ENCODE assay signal across 1 cellular context in genomic region chr1:75785964-75786853, GRCh38.
TF ChIP-seq lines count a peak whose summit lies in the region.

Gene RABGGTB (plus strand): TSS chr1:75786256. CDS start chr1:75786272, 16 bp downstream.

TF ChIP-seq in HepG2, 621 proteins besides CTCF, POLR2A, EP300 and RAD21 (continued from another document):
- TF ChIP-seq DBP (CRISPR knock-in tag; IDR thresholded peaks at IDR 0.05; ENCODE audit: not compliant biosample characterization) (no peak), ZNF350 (CRISPR knock-in tag; IDR thresholded peaks at IDR 0.05; ENCODE audit: borderline replicate concordance, low read depth) (peak; percentile 76; the same call in 1 of the 2 replicates), SRF (IDR thresholded peaks at IDR 0.05; ENCODE audit: low read depth, low read length) (no peak), SP4 (CRISPR knock-in tag; IDR thresholded peaks at IDR 0.05) (no peak), CBX5 (CRISPR knock-in tag; IDR thresholded peaks at IDR 0.05; ENCODE audit: borderline replicate concordance) (peak; percentile 40; the same call in 1 of the 2 replicates), SNAPC4 (CRISPR knock-in tag; IDR thresholded peaks at IDR 0.05) (0 out of 2 replicates have a peak, but pooled peaks have one; percentile 24), FOXJ3 (CRISPR knock-in tag; IDR thresholded peaks at IDR 0.05; ENCODE audit: borderline replicate concordance) (0 out of 2 replicates have a peak, but pooled peaks have one; percentile 39), TOPORS (CRISPR knock-in tag; IDR thresholded peaks at IDR 0.05) (no peak), ZNF75D (CRISPR knock-in tag; IDR thresholded peaks at IDR 0.05; ENCODE audit: borderline replicate concordance) (no peak), ZNF773 (CRISPR knock-in tag; IDR thresholded peaks at IDR 0.05; ENCODE audit: borderline replicate concordance) (no peak), ZNF30 (CRISPR knock-in tag; IDR thresholded peaks at IDR 0.05) (no peak), ZNF580 (CRISPR knock-in tag; IDR thresholded peaks at IDR 0.05; ENCODE audit: borderline replicate concordance, low read depth) (peak; percentile 76; the same call in 1 of the 2 replicates), ZSCAN25 (CRISPR knock-in tag; IDR thresholded peaks at IDR 0.05) (peak; percentile 51; the same call in 1 of the 2 replicates), ZBTB26 (CRISPR knock-in tag; IDR thresholded peaks at IDR 0.05; ENCODE audit: borderline replicate concordance) (peak; percentile 57; the same call in 1 of the 2 replicates), CENPX (CRISPR knock-in tag; IDR thresholded peaks at IDR 0.05) (no peak), ZNF264 (CRISPR knock-in tag; IDR thresholded peaks at IDR 0.05) (0 out of 2 replicates have a peak, but pooled peaks have one; percentile 40), ZNF274 (CRISPR knock-in tag; IDR thresholded peaks at IDR 0.05) (peak; percentile 48; the same call in 1 of the 2 replicates), CREB1 (IDR thresholded peaks at IDR 0.05) (no peak), CREB1 (CRISPR knock-in tag; IDR thresholded peaks at IDR 0.05) (peak; percentile 76), CREM (IDR thresholded peaks at IDR 0.05) (peak; percentile 48; the same call in 1 of the 2 replicates), CREM (CRISPR knock-in tag; IDR thresholded peaks at IDR 0.05) (no peak), FOXP4 (CRISPR knock-in tag; IDR thresholded peaks at IDR 0.05) (peak; percentile 35; the same call in 1 of the 2 replicates), ZNF644 (CRISPR knock-in tag; IDR thresholded peaks at IDR 0.05; ENCODE audit: low read depth) (0 out of 2 replicates have a peak, but pooled peaks have one; percentile 42), RBM22 (optimal IDR thresholded peaks at IDR 0.05; ENCODE audit: low read length) (peak; percentile 32), TOE1 (CRISPR knock-in tag; IDR thresholded peaks at IDR 0.05) (no peak), MLX (CRISPR knock-in tag; IDR thresholded peaks at IDR 0.05) (no peak), PAX8 (CRISPR knock-in tag; IDR thresholded peaks at IDR 0.05; ENCODE audit: borderline replicate concordance) (0 out of 2 replicates have a peak, but pooled peaks have one; percentile 35), MAX (IDR thresholded peaks at IDR 0.05) (peak; percentile 99), MXI1 (IDR thresholded peaks at IDR 0.05; ENCODE audit: borderline replicate concordance, low read depth, low read length) (peak; percentile 81; the same call in 1 of the 3 replicates), HOXA3 (CRISPR knock-in tag; IDR thresholded peaks at IDR 0.05) (peak; percentile 59; the same call in 1 of the 2 replicates), ZBTB7B (CRISPR knock-in tag; IDR thresholded peaks at IDR 0.05) (no peak), HMGXB3 (CRISPR knock-in tag; IDR thresholded peaks at IDR 0.05; ENCODE audit: borderline replicate concordance) (peak; percentile 87; the same call in 1 of the 2 replicates), THAP9 (CRISPR knock-in tag; IDR thresholded peaks at IDR 0.05; ENCODE audit: borderline replicate concordance) (peak; percentile 84; the same call in 1 of the 2 replicates), MXD1 (CRISPR knock-in tag; IDR thresholded peaks at IDR 0.05) (peak; percentile 22; the same call in 1 of the 2 replicates), SUZ12 (IDR thresholded peaks at IDR 0.05; ENCODE audit: low read depth, low read length) (no peak), ZNF556 (CRISPR knock-in tag; IDR thresholded peaks at IDR 0.05; ENCODE audit: borderline replicate concordance) (peak; percentile 84; the same call in 1 of the 2 replicates), ZNF777 (CRISPR knock-in tag; IDR thresholded peaks at IDR 0.05) (peak; percentile 37; the same call in 1 of the 2 replicates), PPARG (CRISPR knock-in tag; conservative IDR thresholded peaks at IDR 0.05) (peak; percentile 63; the same call in 1 of the 2 replicates), DMAP1 (CRISPR knock-in tag; IDR thresholded peaks at IDR 0.05) (peak; percentile 100), MBD4 (IDR thresholded peaks at IDR 0.05; ENCODE audit: borderline replicate concordance, low read length) (0 out of 2 replicates have a peak, but pooled peaks have one; percentile 30)
TF ChIP-seq in HepG2: peak in this region for 232.
